Comparison of ENCODE assay signal across 16 cellular contexts in the genomic region with DNA sequence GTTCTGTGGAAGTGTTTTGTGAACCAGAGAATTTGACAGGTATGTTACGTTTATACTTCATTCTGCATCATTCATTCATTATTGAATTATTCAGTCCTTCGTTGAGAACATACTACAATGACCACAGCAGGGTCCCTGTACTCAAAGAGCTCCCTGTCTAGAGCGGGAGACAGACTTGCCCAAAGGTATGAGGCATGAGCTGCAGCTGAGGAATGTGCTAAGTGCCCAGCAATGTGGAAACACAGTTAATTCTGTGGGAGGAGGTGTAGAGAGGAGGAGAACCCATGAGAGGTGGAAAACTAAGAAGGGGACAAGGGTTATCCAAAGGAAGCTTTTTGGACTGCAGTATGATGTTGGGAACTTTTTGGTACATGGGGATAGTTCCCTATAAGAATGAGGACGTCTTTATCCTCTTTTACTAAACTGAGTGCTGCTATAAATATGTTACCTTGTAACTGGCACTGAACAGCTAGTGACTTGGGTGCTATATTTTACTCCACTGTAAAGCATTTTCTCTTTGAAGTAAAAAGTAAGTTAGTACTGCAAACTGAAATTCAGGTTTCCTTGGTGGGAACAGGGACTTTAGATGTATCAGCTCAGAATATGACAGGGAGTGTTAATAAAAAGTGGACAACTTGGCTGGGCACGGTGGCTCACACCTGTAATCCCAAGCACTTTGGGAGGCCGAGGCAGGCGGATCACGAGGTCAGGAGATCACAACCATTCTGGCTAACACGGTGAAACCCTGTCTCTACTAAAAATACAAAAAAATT. TPM values are rescaled to one million over a fixed set of nuclear protein-coding genes. Genes with fewer than 3 reads are reported as not detected.
DNase-seq lines count a peak whose midpoint lies in the region; ATAC-seq and TF ChIP-seq lines count a peak whose summit lies in the region.
"Had no signal": no experiment of that assay in that cellular context is flagged by ENCODE, and none has a peak within 500 bp of the region (broad histone marks: within the 10 kb centered on the region; RNA-seq: fewer than 3 reads in every experiment).

No MANE protein-coding gene starts in this region.

- CTCF ChIA-PET in CD4-positive, alpha-beta memory T cell (lab: Charles Lee; ENCODE audit: partially characterized antibody): interaction anchor here (0.7 to 8.3 kb wide), 8 partner anchors 10 to 168 kb away, joined by 3 to 71 read pairs (median 3); no protein-coding TSS in a partner anchor
- CTCF ChIA-PET in naive thymus-derived CD4-positive, alpha-beta T cell (lab: Charles Lee): interaction anchor here (0.7 kb wide), 1 partner anchor 31 kb away, joined by 3 read pairs; no protein-coding TSS in a partner anchor

- peaks cover 0 to 3% (median 0%) of the 10 kb centered on the region in 8 donors for H3K9me3 Mint-ChIP-seq in CD4-positive, alpha-beta memory T cell
- peaks cover 3% of the 10 kb centered on the region for H3K9me3 Mint-ChIP-seq in activated naive CD8-positive, alpha-beta T cell treated with anti-CD3 and anti-CD28 coated beads, Interleukin-2, amount 50 U/mL, for 24 hours
- no peaks in the 10 kb centered on the region for H3K9me3 Mint-ChIP-seq in naive thymus-derived CD4-positive, alpha-beta T cell
- no peaks in the 10 kb centered on the region for H3K9me3 Mint-ChIP-seq in progenitor cell of endocrine pancreas (ENCODE audit: low read depth)
- H3K9me3 Mint-ChIP-seq: mesothelial cell of epicardium had no signal

- no peak overlapping the region for H3K9ac ChIP-seq in HUES48 (ENCODE audit: low read depth, low read length)
- H3K9ac ChIP-seq: BLaER1 had no signal

- peak overlapping the region; percentile 6 to 96 (median 81) for H3K27ac Mint-ChIP-seq in CD4-positive, alpha-beta memory T cell
- no peak overlapping the region for H3K27ac Mint-ChIP-seq in activated naive CD8-positive, alpha-beta T cell treated with anti-CD3 and anti-CD28 coated beads, Interleukin-2, amount 50 U/mL, for 24 hours
- peak overlapping the region in 6 of 9 donors; percentile 0 to 73 (median 22) for H3K27ac Mint-ChIP-seq in naive thymus-derived CD4-positive, alpha-beta T cell
- H3K27ac Mint-ChIP-seq in progenitor cell of endocrine pancreas: no peak overlapping the region
- H3K27ac Mint-ChIP-seq: mesothelial cell of epicardium had no signal

- ATAC-seq in activated naive CD8-positive, alpha-beta T cell treated with anti-CD3 and anti-CD28 coated beads, Interleukin-2, amount 50 U/mL, for 24 hours: no peak
- no peak for ATAC-seq in naive thymus-derived CD4-positive, alpha-beta T cell

- DNase-seq in CD4-positive, alpha-beta memory T cell: no peak
- DNase-seq in activated naive CD8-positive, alpha-beta T cell treated with anti-CD3 and anti-CD28 coated beads, Interleukin-2, amount 50 U/mL, for 24 hours: no peak
- no peak for DNase-seq in naive thymus-derived CD4-positive, alpha-beta T cell
- DNase-seq in RKO (ENCODE audit: low spot score) (no peak), progenitor cell of endocrine pancreas (ENCODE audit: low spot score, unreplicated experiment) (no peak), ACHN (no peak)
- DNase-seq: activated gamma-delta T cell treated with Interleukin-2 at 50 U/mL for 16 hours; colonic mucosa; HCEC 1CT; NCI-H1930; stimulated activated CD4-positive, alpha-beta T cell treated with anti-CD3 and anti-CD28 coated beads, Interleukin-4, amount 100 ng/mL, for 24 hours had no signal

- H3K9me3 ChIP-seq in CD4-positive, alpha-beta memory T cell (ENCODE audit: control insufficient read depth in 1 of 2, low read length in 2 of 2): no peaks in the 10 kb centered on the region
- no peaks in the 10 kb centered on the region for H3K9me3 ChIP-seq in HUES48 (ENCODE audit: control insufficient read depth, insufficient read depth, low read length)
- H3K9me3 ChIP-seq in naive thymus-derived CD4-positive, alpha-beta T cell (ENCODE audit: control insufficient read depth in 2 of 3, low read length in 3 of 3): no peaks in the 10 kb centered on the region
- H3K9me3 ChIP-seq: BLaER1, colonic mucosa, SJSA1, thoracic aorta had no signal

- H3K36me3 ChIP-seq in CD4-positive, alpha-beta memory T cell (ENCODE audit: insufficient read depth, low read length): peaks cover 6% of the 10 kb centered on the region
- 0 out of 2 replicates have a peak, but pooled peaks cover 3% of the 10 kb centered on the region for H3K36me3 ChIP-seq in HUES48 (ENCODE audit: control insufficient read depth, insufficient read depth, low read length)
- peaks cover 0 to 2% (median 0%) of the 10 kb centered on the region in 3 experiments for H3K36me3 ChIP-seq in naive thymus-derived CD4-positive, alpha-beta T cell (ENCODE audit: control insufficient read depth in 2 of 3, insufficient read depth in 3 of 3, low read length in 3 of 3)
- H3K36me3 ChIP-seq: colonic mucosa, thoracic aorta had no signal

- H3K4me3 Mint-ChIP-seq in CD4-positive, alpha-beta memory T cell: peak overlapping the region in 5 of 8 donors; percentile 19 to 68 (median 42)
- H3K4me3 Mint-ChIP-seq in activated naive CD8-positive, alpha-beta T cell treated with anti-CD3 and anti-CD28 coated beads, Interleukin-2, amount 50 U/mL, for 24 hours: peak overlapping the region; percentile 3
- peak overlapping the region in 1 of 10 donors; percentile 74 for H3K4me3 Mint-ChIP-seq in naive thymus-derived CD4-positive, alpha-beta T cell
- no peak overlapping the region for H3K4me3 Mint-ChIP-seq in progenitor cell of endocrine pancreas (ENCODE audit: low read depth)
- H3K4me3 Mint-ChIP-seq: mesothelial cell of epicardium had no signal

- intact Hi-C loops in CD4-positive, alpha-beta memory T cell (cut with micrococcal nuclease): no loop called here
- intact Hi-C loops in naive thymus-derived CD4-positive, alpha-beta T cell (cut with micrococcal nuclease): no loop called here

- peaks cover 62 to 90% (median 75%) of the 10 kb centered on the region in 4 donors for H3K4me1 Mint-ChIP-seq in CD4-positive, alpha-beta memory T cell
- H3K4me1 Mint-ChIP-seq in activated naive CD8-positive, alpha-beta T cell treated with anti-CD3 and anti-CD28 coated beads, Interleukin-2, amount 50 U/mL, for 24 hours: peaks cover 81% of the 10 kb centered on the region
- H3K4me1 Mint-ChIP-seq in naive thymus-derived CD4-positive, alpha-beta T cell: peaks cover 50 to 83% (median 79%) of the 10 kb centered on the region in 7 donors
- H3K4me1 Mint-ChIP-seq in progenitor cell of endocrine pancreas (ENCODE audit: low read depth): peaks cover 46% of the 10 kb centered on the region

- no peaks in the 10 kb centered on the region for H3K27me3 Mint-ChIP-seq in CD4-positive, alpha-beta memory T cell
- no peaks in the 10 kb centered on the region for H3K27me3 Mint-ChIP-seq in activated naive CD8-positive, alpha-beta T cell treated with anti-CD3 and anti-CD28 coated beads, Interleukin-2, amount 50 U/mL, for 24 hours
- no peaks in the 10 kb centered on the region for H3K27me3 Mint-ChIP-seq in naive thymus-derived CD4-positive, alpha-beta T cell
- no peaks in the 10 kb centered on the region for H3K27me3 Mint-ChIP-seq in progenitor cell of endocrine pancreas

- peaks cover 27 to 47% of the 10 kb centered on the region in 2 donors for H3K36me3 Mint-ChIP-seq in CD4-positive, alpha-beta memory T cell
- H3K36me3 Mint-ChIP-seq in activated naive CD8-positive, alpha-beta T cell treated with anti-CD3 and anti-CD28 coated beads, Interleukin-2, amount 50 U/mL, for 24 hours (ENCODE audit: low read depth): peaks cover 14% of the 10 kb centered on the region
- H3K36me3 Mint-ChIP-seq in naive thymus-derived CD4-positive, alpha-beta T cell: peaks cover 3 to 61% (median 14%) of the 10 kb centered on the region in 5 donors
- peaks cover 6% of the 10 kb centered on the region for H3K36me3 Mint-ChIP-seq in progenitor cell of endocrine pancreas (ENCODE audit: insufficient read depth)

- in situ Hi-C loops in ACHN (cut with HindIII; ENCODE audit: low pct_ligation_motif_present, low pct_unique_long_range_greater_than_20kb, low sequenced_read_pairs): no loop called here

- H3K4me1 ChIP-seq in CD4-positive, alpha-beta memory T cell (ENCODE audit: insufficient read depth, low read length): peaks cover 89% of the 10 kb centered on the region
- H3K4me1 ChIP-seq in HUES48 (ENCODE audit: control insufficient read depth, insufficient read depth, low read length): peaks cover 43% of the 10 kb centered on the region
- peaks cover 63 to 66% of the 10 kb centered on the region in 2 donors for H3K4me1 ChIP-seq in naive thymus-derived CD4-positive, alpha-beta T cell (ENCODE audit: control insufficient read depth in 2 of 2, insufficient read depth in 2 of 2, low read length in 2 of 2)

- POLR2A ChIA-PET in CD4-positive, alpha-beta memory T cell (lab: Charles Lee; ENCODE audit: partially characterized antibody): interaction anchor here (1.1 to 14.0 kb wide), 7 partner anchors 12 to 183 kb away, joined by 3 to 382 read pairs (median 5); a partner anchor contains a TSS
- POLR2A ChIA-PET in naive thymus-derived CD4-positive, alpha-beta T cell (lab: Charles Lee): interaction anchor here (0.6 to 8.7 kb wide), 7 partner anchors 10 to 650 kb away, joined by 3 to 104 read pairs (median 5); no protein-coding TSS in a partner anchor

- TF ChIP-seq CTCF in progenitor cell of endocrine pancreas (IDR thresholded peaks at IDR 0.05; ENCODE audit: unreplicated experiment): no peak

- no peak overlapping the region for H3K4me3 ChIP-seq in CD4-positive, alpha-beta memory T cell (ENCODE audit: low read length in 2 of 2)
- H3K4me3 ChIP-seq in HUES48 (ENCODE audit: low read depth, low read length): no peak overlapping the region
- no peak overlapping the region for H3K4me3 ChIP-seq in naive thymus-derived CD4-positive, alpha-beta T cell (ENCODE audit: low read length)
- H3K4me3 ChIP-seq: BLaER1, colonic mucosa, SJSA1, thoracic aorta had no signal

- H3K27me3 ChIP-seq in CD4-positive, alpha-beta memory T cell (ENCODE audit: insufficient read depth, low read length): no peaks in the 10 kb centered on the region
- peaks cover 17% of the 10 kb centered on the region for H3K27me3 ChIP-seq in HUES48 (ENCODE audit: control insufficient read depth, insufficient read depth, low read length)
- no peaks in the 10 kb centered on the region for H3K27me3 ChIP-seq in naive thymus-derived CD4-positive, alpha-beta T cell (ENCODE audit: control insufficient read depth in 2 of 2, insufficient read depth in 2 of 2, low read length in 2 of 2)
- H3K27me3 ChIP-seq: BLaER1, colonic mucosa, SJSA1 had no signal

- no peak overlapping the region for H3K27ac ChIP-seq in CD4-positive, alpha-beta memory T cell (ENCODE audit: low read depth, low read length)
- H3K27ac ChIP-seq in HUES48 (ENCODE audit: low read depth, low read length): peak overlapping the region; percentile 27
- no peak overlapping the region for H3K27ac ChIP-seq in naive thymus-derived CD4-positive, alpha-beta T cell (ENCODE audit: low read depth, low read length)
- H3K27ac ChIP-seq: BLaER1, colonic mucosa, SJSA1, thoracic aorta had no signal

RNA-seq across cellular contexts. Expression of a gene that starts 5.7 kb away (rescaled TPM):
- total RNA-seq in CD4-positive, alpha-beta memory T cell: 100 to 1,000 TPM; 189 to 197 TPM
- polyA plus RNA-seq in CD4-positive, alpha-beta memory T cell: 10 to 100 TPM; 14.6 to 31.9 TPM
- 100 to 1,000 TPM in 3 of 5 experiments, 10 to 100 TPM in 2; 27.4 to 142 (median 113) TPM for total RNA-seq in naive thymus-derived CD4-positive, alpha-beta T cell
- 10 to 100 TPM in 1 of 2 donors, 1 to 10 TPM in 1; 4.0 to 11.5 TPM for polyA plus RNA-seq in naive thymus-derived CD4-positive, alpha-beta T cell
- 49.9 and 51.3 TPM in 2 replicates for total RNA-seq in progenitor cell of endocrine pancreas

Comparison
In these comparisons a context has a peak if more than half of its experiments do, and no peak if none do; other contexts are left out.
1. H3K27ac Mint-ChIP-seq: peak in CD4-positive, alpha-beta memory T cell (7 of 7) and naive thymus-derived CD4-positive, alpha-beta T cell (6 of 9); none in activated naive CD8-positive, alpha-beta T cell treated with anti-CD3 and anti-CD28 coated beads, Interleukin-2, amount 50 U/mL, for 24 hours (single experiment) and progenitor cell of endocrine pancreas (single experiment).